19 cellular contexts compared by ENCODE assay signal in genomic region chr3:15470804-15471203, GRCh38. TPM values are rescaled to one million over a fixed set of nuclear protein-coding genes. Genes with fewer than 3 reads are reported as not detected.
DNase-seq lines count a peak whose midpoint lies in the region; ATAC-seq and TF ChIP-seq lines count a peak whose summit lies in the region.
"Had no signal": no experiment of that assay in that cellular context is flagged by ENCODE, and none has a peak within 500 bp of the region (broad histone marks: within the 10 kb centered on the region; RNA-seq: fewer than 3 reads in every experiment).

No MANE protein-coding gene starts in this region.

- peaks cover 0 to 4% (median 0%) of the 10 kb centered on the region in 3 donors for H3K27me3 Mint-ChIP-seq in immature natural killer cell (ENCODE audit: low read depth in 3 of 3)
- H3K27me3 Mint-ChIP-seq: CD4-positive, alpha-beta T cell had no signal

- intact Hi-C loops in lower leg skin (cut with DNase I; ENCODE audit: low total_unique reads) = no loop called here

- no peak for TF ChIP-seq CTCF in lower leg skin (IDR thresholded peaks at IDR 0.05)

- peaks cover 46 to 57% of the 10 kb centered on the region in 2 donors for H3K4me1 Mint-ChIP-seq in immature natural killer cell
- peaks cover 22% of the 10 kb centered on the region for H3K4me1 Mint-ChIP-seq in stimulated activated effector memory CD8-positive, alpha-beta T cell treated with anti-CD3 and anti-CD28 coated beads, Interleukin-12 subunit alpha, Interleukin-12 subunit beta, amount 100 ng/mL, for 72 hours
- H3K4me1 Mint-ChIP-seq: CD14-positive monocyte had no signal

- 76 to 79% methylated on average over 2 of the region's 2 CpGs for WGBS in lower leg skin, 2 donors

- peak overlapping the region in 4 of 6 donors; percentile 40 to 94 (median 84) for H3K27ac Mint-ChIP-seq in immature natural killer cell
- peak overlapping the region; percentile 10 for H3K27ac Mint-ChIP-seq in stimulated activated effector memory CD8-positive, alpha-beta T cell treated with anti-CD3 and anti-CD28 coated beads, Interleukin-12 subunit alpha, Interleukin-12 subunit beta, amount 100 ng/mL, for 72 hours
- H3K27ac Mint-ChIP-seq: CD4-positive, alpha-beta T cell; HFFc6 had no signal

- DNase-seq in AG20443 (ENCODE audit: low spot score) (peak; percentile 26), LHCN-M2 (ENCODE audit: low read depth) (peak; percentile 62), immature natural killer cell (no peak), lower leg skin (ENCODE audit: low spot score in 2 of 2) (no peak)
- no peak for DNase-seq in stimulated activated effector memory CD8-positive, alpha-beta T cell treated with anti-CD3 and anti-CD28 coated beads, Interleukin-12 subunit alpha, Interleukin-12 subunit beta, amount 100 ng/mL, for 72 hours (ENCODE audit: low spot score in 2 of 2)
- no peak for DNase-seq in activated CD4-positive, CD25-positive, alpha-beta regulatory T cell (lab: John Stamatoyannopoulos, UW)
- DNase-seq in stimulated activated CD4-positive, alpha-beta T cell treated with anti-CD3 and anti-CD28 coated beads, Interleukin-4, amount 100 ng/mL, for 4 hours = no peak
- DNase-seq: AML-193; BE2C; CD4-positive, alpha-beta T cell; CD8-positive, alpha-beta memory T cell; DMS 273 treated with DMSO at 0.1 percent for 48 hours; DMS79; GF-D8; GM23248; HFFc6 had no signal

- H3K4me3 ChIP-seq in lower leg skin (ENCODE audit: low read depth, poor library complexity, severe bottlenecking) = no peak overlapping the region
- H3K4me3 ChIP-seq: BLaER1 treated with 17β-estradiol and CSF1 and Interleukin-3, amounts not matched to agents 10 nM and 100 nM; GM23248; HAP-1 had no signal

- H3K9me3 Mint-ChIP-seq in immature natural killer cell = no peaks in the 10 kb centered on the region
- no peaks in the 10 kb centered on the region for H3K9me3 Mint-ChIP-seq in stimulated activated effector memory CD8-positive, alpha-beta T cell treated with anti-CD3 and anti-CD28 coated beads, Interleukin-12 subunit alpha, Interleukin-12 subunit beta, amount 100 ng/mL, for 72 hours
- H3K9me3 Mint-ChIP-seq: CD4-positive, alpha-beta T cell; CD8-positive, alpha-beta memory T cell; HFFc6 had no signal

- ATAC-seq in stimulated activated effector memory CD8-positive, alpha-beta T cell treated with anti-CD3 and anti-CD28 coated beads, Interleukin-12 subunit alpha, Interleukin-12 subunit beta, amount 100 ng/mL, for 72 hours = no peak

- H3K36me3 Mint-ChIP-seq in immature natural killer cell = peaks cover 5 to 27% (median 17%) of the 10 kb centered on the region in 3 donors
- H3K36me3 Mint-ChIP-seq in stimulated activated effector memory CD8-positive, alpha-beta T cell treated with anti-CD3 and anti-CD28 coated beads, Interleukin-12 subunit alpha, Interleukin-12 subunit beta, amount 100 ng/mL, for 72 hours = no peaks in the 10 kb centered on the region
- H3K36me3 Mint-ChIP-seq: CD14-positive monocyte had no signal

- H3K4me3 Mint-ChIP-seq in immature natural killer cell = no peak overlapping the region
- no peak overlapping the region for H3K4me3 Mint-ChIP-seq in stimulated activated effector memory CD8-positive, alpha-beta T cell treated with anti-CD3 and anti-CD28 coated beads, Interleukin-12 subunit alpha, Interleukin-12 subunit beta, amount 100 ng/mL, for 72 hours
- H3K4me3 Mint-ChIP-seq: CD14-positive monocyte; CD4-positive, alpha-beta T cell; HFFc6 had no signal

- no peak for TF ChIP-seq POLR2A in lower leg skin (IDR thresholded peaks at IDR 0.05)

RNA-seq across cellular contexts. Expression of gene EAF1, which starts 43.4 kb away (rescaled TPM):
- 17.6 and 20.3 TPM in 2 replicates for total RNA-seq in LHCN-M2 (2014; rRNA removed)
- polyA plus RNA-seq in LHCN-M2 (2012) = 6.2 TPM
- polyA plus RNA-seq in immature natural killer cell = 10 to 100 TPM; 14.4 to 24.0 (median 14.6) TPM
- total RNA-seq in lower leg skin = 10 to 100 TPM; 18.3 to 35.5 (median 28.2) TPM

RNA-seq across cellular contexts. Expression of gene METTL6, which starts 43.5 kb away (rescaled TPM):
- total RNA-seq in LHCN-M2 (2014; rRNA removed) = 26.5 and 26.9 TPM in 2 replicates
- polyA plus RNA-seq in LHCN-M2 (2012) = 18.0 TPM
- 10 to 100 TPM in 2 of 3 donors, 1 to 10 TPM in 1; 2.3 to 20.3 (median 13.1) TPM for polyA plus RNA-seq in immature natural killer cell
- 10 to 100 TPM in 1 of 4 donors, 1 to 10 TPM in 3; 4.9 to 15.2 (median 7.9) TPM for total RNA-seq in lower leg skin

RNA-seq across cellular contexts. Expression of gene COLQ, which starts 50.7 kb away (rescaled TPM):
- total RNA-seq in LHCN-M2 (2014; rRNA removed) (0.13 and 0.40 TPM in 2 replicates), lower leg skin (1 to 10 TPM in 3 of 4 donors, under 1 TPM in 1; 0.10 to 3.3 (median 1.8) TPM)
- polyA plus RNA-seq in LHCN-M2 (2012) = 0.34 TPM
- polyA plus RNA-seq in immature natural killer cell = 10 to 100 TPM; 13.3 to 27.8 (median 18.8) TPM

Comparison
In these comparisons a context has a peak if more than half of its experiments do, and no peak if none do; other contexts are left out.
1. DNase-seq: peak in AG20443 (single experiment) and LHCN-M2 (single experiment); none in immature natural killer cell (0 of 3), stimulated activated effector memory CD8-positive, alpha-beta T cell treated with anti-CD3 and anti-CD28 coated beads, Interleukin-12 subunit alpha, Interleukin-12 subunit beta, amount 100 ng/mL, for 72 hours (0 of 2), activated CD4-positive, CD25-positive, alpha-beta regulatory T cell (0 of 4), stimulated activated CD4-positive, alpha-beta T cell treated with anti-CD3 and anti-CD28 coated beads, Interleukin-4, amount 100 ng/mL, for 4 hours (0 of 2) and lower leg skin (0 of 2).